1 cellular context compared by ENCODE assay signal in the genomic region with DNA sequence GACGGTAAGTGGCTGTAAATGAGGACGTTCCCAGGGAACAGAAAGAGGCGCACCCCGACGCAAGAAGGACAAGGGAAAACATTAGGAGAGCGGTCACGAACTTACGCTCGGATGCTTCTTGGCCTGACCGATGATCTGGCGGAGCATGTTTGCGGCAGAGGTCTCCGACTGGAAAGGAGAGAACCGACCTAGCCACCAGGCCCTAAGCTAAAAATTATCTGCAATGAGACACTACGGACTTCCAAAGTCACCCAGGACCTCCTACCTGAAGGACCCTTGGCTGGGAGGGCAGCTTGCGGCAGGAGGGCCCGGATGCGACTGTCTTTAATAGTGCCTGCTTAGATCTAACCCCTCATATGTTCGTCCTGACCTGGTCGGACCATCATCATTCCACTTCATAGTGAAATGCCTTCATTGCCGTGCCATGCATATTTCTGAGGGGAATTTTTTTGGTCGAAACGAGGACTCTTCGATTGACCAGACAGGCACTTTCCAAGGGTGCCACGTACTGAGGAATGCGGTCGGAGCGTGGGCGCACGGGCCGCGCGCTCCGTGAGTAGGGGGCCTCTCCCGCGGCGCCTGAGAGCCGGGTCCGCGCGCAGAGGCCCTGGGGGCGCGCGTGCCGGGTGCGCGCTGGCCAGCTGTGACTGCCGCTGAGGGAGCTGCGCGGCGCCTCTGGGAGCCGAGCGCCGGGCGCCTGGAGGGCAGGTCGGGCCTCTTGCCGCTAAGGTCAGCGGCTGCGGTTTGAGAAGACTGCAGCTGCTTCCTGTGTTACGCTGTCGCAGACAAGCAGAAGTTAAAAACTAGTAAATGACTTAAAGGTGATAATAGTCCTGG.
A peak's percentile ranks its signal among the peaks of the same experiment; 100 is the strongest.
TF ChIP-seq lines count a peak whose summit lies in the region.

No MANE protein-coding gene starts in this region.

TF ChIP-seq in HepG2, 621 proteins besides CTCF, POLR2A, EP300 and RAD21 (continued from another document and continues in another):
- TF ChIP-seq, protein P1, sequence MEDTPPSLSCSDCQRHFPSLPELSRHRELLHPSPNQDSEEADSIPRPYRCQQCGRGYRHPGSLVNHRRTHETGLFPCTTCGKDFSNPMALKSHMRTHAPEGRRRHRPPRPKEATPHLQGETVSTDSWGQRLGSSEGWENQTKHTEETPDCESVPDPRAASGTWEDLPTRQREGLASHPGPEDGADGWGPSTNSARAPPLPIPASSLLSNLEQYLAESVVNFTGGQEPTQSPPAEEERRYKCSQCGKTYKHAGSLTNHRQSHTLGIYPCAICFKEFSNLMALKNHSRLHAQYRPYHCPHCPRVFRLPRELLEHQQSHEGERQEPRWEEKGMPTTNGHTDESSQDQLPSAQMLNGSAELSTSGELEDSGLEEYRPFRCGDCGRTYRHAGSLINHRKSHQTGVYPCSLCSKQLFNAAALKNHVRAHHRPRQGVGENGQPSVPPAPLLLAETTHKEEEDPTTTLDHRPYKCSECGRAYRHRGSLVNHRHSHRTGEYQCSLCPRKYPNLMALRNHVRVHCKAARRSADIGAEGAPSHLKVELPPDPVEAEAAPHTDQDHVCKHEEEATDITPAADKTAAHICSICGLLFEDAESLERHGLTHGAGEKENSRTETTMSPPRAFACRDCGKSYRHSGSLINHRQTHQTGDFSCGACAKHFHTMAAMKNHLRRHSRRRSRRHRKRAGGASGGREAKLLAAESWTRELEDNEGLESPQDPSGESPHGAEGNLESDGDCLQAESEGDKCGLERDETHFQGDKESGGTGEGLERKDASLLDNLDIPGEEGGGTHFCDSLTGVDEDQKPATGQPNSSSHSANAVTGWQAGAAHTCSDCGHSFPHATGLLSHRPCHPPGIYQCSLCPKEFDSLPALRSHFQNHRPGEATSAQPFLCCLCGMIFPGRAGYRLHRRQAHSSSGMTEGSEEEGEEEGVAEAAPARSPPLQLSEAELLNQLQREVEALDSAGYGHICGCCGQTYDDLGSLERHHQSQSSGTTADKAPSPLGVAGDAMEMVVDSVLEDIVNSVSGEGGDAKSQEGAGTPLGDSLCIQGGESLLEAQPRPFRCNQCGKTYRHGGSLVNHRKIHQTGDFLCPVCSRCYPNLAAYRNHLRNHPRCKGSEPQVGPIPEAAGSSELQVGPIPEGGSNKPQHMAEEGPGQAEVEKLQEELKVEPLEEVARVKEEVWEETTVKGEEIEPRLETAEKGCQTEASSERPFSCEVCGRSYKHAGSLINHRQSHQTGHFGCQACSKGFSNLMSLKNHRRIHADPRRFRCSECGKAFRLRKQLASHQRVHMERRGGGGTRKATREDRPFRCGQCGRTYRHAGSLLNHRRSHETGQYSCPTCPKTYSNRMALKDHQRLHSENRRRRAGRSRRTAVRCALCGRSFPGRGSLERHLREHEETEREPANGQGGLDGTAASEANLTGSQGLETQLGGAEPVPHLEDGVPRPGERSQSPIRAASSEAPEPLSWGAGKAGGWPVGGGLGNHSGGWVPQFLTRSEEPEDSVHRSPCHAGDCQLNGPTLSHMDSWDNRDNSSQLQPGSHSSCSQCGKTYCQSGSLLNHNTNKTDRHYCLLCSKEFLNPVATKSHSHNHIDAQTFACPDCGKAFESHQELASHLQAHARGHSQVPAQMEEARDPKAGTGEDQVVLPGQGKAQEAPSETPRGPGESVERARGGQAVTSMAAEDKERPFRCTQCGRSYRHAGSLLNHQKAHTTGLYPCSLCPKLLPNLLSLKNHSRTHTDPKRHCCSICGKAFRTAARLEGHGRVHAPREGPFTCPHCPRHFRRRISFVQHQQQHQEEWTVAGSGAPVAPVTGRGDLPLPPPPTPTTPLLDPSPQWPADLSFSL (CRISPR knock-in tag; IDR thresholded peaks at IDR 0.05): no peak; the same call in 1 of the 2 replicates
- TF ChIP-seq SMC3 (IDR thresholded peaks at IDR 0.05; ENCODE audit: low read length): no peak; the same call in 1 of the 2 replicates
- TF ChIP-seq, protein P2, sequence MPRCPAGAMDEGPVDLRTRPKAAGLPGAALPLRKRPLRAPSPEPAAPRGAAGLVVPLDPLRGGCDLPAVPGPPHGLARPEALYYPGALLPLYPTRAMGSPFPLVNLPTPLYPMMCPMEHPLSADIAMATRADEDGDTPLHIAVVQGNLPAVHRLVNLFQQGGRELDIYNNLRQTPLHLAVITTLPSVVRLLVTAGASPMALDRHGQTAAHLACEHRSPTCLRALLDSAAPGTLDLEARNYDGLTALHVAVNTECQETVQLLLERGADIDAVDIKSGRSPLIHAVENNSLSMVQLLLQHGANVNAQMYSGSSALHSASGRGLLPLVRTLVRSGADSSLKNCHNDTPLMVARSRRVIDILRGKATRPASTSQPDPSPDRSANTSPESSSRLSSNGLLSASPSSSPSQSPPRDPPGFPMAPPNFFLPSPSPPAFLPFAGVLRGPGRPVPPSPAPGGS (CRISPR knock-in tag; IDR thresholded peaks at IDR 0.05): peak; percentile 67; the same call in 1 of the 2 replicates
- TF ChIP-seq, protein P3, sequence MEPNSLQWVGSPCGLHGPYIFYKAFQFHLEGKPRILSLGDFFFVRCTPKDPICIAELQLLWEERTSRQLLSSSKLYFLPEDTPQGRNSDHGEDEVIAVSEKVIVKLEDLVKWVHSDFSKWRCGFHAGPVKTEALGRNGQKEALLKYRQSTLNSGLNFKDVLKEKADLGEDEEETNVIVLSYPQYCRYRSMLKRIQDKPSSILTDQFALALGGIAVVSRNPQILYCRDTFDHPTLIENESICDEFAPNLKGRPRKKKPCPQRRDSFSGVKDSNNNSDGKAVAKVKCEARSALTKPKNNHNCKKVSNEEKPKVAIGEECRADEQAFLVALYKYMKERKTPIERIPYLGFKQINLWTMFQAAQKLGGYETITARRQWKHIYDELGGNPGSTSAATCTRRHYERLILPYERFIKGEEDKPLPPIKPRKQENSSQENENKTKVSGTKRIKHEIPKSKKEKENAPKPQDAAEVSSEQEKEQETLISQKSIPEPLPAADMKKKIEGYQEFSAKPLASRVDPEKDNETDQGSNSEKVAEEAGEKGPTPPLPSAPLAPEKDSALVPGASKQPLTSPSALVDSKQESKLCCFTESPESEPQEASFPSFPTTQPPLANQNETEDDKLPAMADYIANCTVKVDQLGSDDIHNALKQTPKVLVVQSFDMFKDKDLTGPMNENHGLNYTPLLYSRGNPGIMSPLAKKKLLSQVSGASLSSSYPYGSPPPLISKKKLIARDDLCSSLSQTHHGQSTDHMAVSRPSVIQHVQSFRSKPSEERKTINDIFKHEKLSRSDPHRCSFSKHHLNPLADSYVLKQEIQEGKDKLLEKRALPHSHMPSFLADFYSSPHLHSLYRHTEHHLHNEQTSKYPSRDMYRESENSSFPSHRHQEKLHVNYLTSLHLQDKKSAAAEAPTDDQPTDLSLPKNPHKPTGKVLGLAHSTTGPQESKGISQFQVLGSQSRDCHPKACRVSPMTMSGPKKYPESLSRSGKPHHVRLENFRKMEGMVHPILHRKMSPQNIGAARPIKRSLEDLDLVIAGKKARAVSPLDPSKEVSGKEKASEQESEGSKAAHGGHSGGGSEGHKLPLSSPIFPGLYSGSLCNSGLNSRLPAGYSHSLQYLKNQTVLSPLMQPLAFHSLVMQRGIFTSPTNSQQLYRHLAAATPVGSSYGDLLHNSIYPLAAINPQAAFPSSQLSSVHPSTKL (CRISPR knock-in tag; IDR thresholded peaks at IDR 0.05): no peak
- TF ChIP-seq, protein P4, sequence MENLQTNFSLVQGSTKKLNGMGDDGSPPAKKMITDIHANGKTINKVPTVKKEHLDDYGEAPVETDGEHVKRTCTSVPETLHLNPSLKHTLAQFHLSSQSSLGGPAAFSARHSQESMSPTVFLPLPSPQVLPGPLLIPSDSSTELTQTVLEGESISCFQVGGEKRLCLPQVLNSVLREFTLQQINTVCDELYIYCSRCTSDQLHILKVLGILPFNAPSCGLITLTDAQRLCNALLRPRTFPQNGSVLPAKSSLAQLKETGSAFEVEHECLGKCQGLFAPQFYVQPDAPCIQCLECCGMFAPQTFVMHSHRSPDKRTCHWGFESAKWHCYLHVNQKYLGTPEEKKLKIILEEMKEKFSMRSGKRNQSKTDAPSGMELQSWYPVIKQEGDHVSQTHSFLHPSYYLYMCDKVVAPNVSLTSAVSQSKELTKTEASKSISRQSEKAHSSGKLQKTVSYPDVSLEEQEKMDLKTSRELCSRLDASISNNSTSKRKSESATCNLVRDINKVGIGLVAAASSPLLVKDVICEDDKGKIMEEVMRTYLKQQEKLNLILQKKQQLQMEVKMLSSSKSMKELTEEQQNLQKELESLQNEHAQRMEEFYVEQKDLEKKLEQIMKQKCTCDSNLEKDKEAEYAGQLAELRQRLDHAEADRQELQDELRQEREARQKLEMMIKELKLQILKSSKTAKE (CRISPR knock-in tag; IDR thresholded peaks at IDR 0.05; ENCODE audit: borderline replicate concordance): no peak
- TF ChIP-seq, protein P5, sequence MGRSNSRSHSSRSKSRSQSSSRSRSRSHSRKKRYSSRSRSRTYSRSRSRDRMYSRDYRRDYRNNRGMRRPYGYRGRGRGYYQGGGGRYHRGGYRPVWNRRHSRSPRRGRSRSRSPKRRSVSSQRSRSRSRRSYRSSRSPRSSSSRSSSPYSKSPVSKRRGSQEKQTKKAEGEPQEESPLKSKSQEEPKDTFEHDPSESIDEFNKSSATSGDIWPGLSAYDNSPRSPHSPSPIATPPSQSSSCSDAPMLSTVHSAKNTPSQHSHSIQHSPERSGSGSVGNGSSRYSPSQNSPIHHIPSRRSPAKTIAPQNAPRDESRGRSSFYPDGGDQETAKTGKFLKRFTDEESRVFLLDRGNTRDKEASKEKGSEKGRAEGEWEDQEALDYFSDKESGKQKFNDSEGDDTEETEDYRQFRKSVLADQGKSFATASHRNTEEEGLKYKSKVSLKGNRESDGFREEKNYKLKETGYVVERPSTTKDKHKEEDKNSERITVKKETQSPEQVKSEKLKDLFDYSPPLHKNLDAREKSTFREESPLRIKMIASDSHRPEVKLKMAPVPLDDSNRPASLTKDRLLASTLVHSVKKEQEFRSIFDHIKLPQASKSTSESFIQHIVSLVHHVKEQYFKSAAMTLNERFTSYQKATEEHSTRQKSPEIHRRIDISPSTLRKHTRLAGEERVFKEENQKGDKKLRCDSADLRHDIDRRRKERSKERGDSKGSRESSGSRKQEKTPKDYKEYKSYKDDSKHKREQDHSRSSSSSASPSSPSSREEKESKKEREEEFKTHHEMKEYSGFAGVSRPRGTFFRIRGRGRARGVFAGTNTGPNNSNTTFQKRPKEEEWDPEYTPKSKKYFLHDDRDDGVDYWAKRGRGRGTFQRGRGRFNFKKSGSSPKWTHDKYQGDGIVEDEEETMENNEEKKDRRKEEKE (IDR thresholded peaks at IDR 0.05): no peak
- TF ChIP-seq PITX1 (CRISPR knock-in tag; IDR thresholded peaks at IDR 0.05): peak; percentile 71
- peak; percentile 54; the same call in 1 of the 2 replicates for TF ChIP-seq PHF20 (CRISPR knock-in tag; IDR thresholded peaks at IDR 0.05)
- TF ChIP-seq PHF21A (CRISPR knock-in tag; IDR thresholded peaks at IDR 0.05): peak; percentile 74
- TF ChIP-seq ZNF572 (CRISPR knock-in tag; IDR thresholded peaks at IDR 0.05): no peak
- TF ChIP-seq, protein P6, sequence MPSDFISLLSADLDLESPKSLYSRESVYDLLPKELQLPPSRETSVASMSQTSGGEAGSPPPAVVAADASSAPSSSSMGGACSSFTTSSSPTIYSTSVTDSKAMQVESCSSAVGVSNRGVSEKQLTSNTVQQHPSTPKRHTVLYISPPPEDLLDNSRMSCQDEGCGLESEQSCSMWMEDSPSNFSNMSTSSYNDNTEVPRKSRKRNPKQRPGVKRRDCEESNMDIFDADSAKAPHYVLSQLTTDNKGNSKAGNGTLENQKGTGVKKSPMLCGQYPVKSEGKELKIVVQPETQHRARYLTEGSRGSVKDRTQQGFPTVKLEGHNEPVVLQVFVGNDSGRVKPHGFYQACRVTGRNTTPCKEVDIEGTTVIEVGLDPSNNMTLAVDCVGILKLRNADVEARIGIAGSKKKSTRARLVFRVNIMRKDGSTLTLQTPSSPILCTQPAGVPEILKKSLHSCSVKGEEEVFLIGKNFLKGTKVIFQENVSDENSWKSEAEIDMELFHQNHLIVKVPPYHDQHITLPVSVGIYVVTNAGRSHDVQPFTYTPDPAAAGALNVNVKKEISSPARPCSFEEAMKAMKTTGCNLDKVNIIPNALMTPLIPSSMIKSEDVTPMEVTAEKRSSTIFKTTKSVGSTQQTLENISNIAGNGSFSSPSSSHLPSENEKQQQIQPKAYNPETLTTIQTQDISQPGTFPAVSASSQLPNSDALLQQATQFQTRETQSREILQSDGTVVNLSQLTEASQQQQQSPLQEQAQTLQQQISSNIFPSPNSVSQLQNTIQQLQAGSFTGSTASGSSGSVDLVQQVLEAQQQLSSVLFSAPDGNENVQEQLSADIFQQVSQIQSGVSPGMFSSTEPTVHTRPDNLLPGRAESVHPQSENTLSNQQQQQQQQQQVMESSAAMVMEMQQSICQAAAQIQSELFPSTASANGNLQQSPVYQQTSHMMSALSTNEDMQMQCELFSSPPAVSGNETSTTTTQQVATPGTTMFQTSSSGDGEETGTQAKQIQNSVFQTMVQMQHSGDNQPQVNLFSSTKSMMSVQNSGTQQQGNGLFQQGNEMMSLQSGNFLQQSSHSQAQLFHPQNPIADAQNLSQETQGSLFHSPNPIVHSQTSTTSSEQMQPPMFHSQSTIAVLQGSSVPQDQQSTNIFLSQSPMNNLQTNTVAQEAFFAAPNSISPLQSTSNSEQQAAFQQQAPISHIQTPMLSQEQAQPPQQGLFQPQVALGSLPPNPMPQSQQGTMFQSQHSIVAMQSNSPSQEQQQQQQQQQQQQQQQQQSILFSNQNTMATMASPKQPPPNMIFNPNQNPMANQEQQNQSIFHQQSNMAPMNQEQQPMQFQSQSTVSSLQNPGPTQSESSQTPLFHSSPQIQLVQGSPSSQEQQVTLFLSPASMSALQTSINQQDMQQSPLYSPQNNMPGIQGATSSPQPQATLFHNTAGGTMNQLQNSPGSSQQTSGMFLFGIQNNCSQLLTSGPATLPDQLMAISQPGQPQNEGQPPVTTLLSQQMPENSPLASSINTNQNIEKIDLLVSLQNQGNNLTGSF (CRISPR knock-in tag; IDR thresholded peaks at IDR 0.05): peak; percentile 69
- TF ChIP-seq, protein P7, sequence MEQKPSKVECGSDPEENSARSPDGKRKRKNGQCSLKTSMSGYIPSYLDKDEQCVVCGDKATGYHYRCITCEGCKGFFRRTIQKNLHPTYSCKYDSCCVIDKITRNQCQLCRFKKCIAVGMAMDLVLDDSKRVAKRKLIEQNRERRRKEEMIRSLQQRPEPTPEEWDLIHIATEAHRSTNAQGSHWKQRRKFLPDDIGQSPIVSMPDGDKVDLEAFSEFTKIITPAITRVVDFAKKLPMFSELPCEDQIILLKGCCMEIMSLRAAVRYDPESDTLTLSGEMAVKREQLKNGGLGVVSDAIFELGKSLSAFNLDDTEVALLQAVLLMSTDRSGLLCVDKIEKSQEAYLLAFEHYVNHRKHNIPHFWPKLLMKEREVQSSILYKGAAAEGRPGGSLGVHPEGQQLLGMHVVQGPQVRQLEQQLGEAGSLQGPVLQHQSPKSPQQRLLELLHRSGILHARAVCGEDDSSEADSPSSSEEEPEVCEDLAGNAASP (CRISPR knock-in tag; IDR thresholded peaks at IDR 0.05; ENCODE audit: borderline replicate concordance): 0 out of 2 replicates have a peak, but pooled peaks have one; percentile 17
- TF ChIP-seq ZSCAN31 (CRISPR knock-in tag; IDR thresholded peaks at IDR 0.05; ENCODE audit: low read depth): peak; percentile 48
- TF ChIP-seq ATAD3A (CRISPR knock-in tag; IDR thresholded peaks at IDR 0.05): no peak; the same call in 1 of the 2 replicates
- TF ChIP-seq, protein P8, sequence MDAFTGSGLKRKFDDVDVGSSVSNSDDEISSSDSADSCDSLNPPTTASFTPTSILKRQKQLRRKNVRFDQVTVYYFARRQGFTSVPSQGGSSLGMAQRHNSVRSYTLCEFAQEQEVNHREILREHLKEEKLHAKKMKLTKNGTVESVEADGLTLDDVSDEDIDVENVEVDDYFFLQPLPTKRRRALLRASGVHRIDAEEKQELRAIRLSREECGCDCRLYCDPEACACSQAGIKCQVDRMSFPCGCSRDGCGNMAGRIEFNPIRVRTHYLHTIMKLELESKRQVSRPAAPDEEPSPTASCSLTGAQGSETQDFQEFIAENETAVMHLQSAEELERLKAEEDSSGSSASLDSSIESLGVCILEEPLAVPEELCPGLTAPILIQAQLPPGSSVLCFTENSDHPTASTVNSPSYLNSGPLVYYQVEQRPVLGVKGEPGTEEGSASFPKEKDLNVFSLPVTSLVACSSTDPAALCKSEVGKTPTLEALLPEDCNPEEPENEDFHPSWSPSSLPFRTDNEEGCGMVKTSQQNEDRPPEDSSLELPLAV (CRISPR knock-in tag; conservative IDR thresholded peaks at IDR 0.05; ENCODE audit: low read depth): no peak
- TF ChIP-seq RORA (CRISPR knock-in tag; IDR thresholded peaks at IDR 0.05): no peak
- TF ChIP-seq NCOR1 (IDR thresholded peaks at IDR 0.05; ENCODE audit: borderline replicate concordance, low read length): no peak
- no peak for TF ChIP-seq NCOA5 (CRISPR knock-in tag; IDR thresholded peaks at IDR 0.05)
